In the genomic region with DNA sequence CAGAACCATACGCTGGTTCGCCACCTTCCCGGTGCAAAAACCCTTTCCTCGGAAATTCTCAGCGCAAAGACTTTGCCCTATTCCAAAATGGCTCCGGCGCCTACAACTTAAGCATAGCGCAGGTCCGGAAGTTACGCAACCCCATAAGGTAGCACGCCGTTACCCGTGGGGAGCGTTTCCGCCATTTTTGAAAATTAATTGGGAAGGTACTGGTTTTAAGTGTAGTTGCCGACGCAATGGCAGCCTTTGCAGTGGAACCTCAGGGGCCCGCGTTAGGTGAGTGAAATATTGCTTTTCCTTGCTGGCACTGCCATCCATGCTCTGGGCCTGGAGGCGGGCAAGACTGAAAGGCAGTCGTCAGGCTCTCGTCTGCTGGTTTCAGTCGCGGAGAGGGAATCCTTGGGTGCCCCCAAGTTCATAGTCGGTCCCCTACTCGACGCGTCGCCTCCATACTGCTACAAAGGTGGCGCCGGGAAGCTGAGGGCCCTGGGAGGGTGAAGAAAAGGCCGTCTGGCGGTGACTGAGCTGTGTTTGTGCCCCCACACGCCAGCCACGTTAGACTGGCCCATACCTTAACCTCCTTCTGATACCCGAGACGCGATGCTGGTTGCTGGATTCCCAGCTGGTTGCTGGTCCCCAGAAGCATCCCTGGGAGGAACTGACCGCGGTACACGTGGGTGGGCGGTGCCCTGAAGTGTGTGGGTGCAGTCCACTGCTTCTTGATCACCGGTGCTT, we compare ENCODE assay signal across 8 cellular contexts. TPM values are rescaled to one million over a fixed set of nuclear protein-coding genes. Genes with fewer than 3 reads are reported as not detected.
DNase-seq lines count a peak whose midpoint lies in the region; ATAC-seq and FAIRE-seq lines count a peak whose summit lies in the region.

NUP35 (plus strand) TSS at position 222 of the 735 bp plus-strand sequence; CDS start at position 237, 15 bp downstream.

- peak within 1 kb of the TSS; percentile 89 to 90 for H3K18ac ChIP-seq in mesenchymal stem cell (ENCODE audit: low read depth in 1 of 2, low read length in 2 of 2)

- H2BK15ac ChIP-seq in mesenchymal stem cell (ENCODE audit: low read depth, poor library complexity, severe bottlenecking) = peak within 1 kb of the TSS; percentile 77

- H3K14ac ChIP-seq in mesenchymal stem cell (ENCODE audit: low read length in 2 of 2) = peak within 1 kb of the TSS in 1 of 2 experiments; percentile 87

- H3K4me1 ChIP-seq in endocrine pancreas (ENCODE audit: control insufficient read depth, insufficient read depth, low read length) (peaks cover 6% of the 10 kb centered on the region), mesenchymal stem cell (ENCODE audit: control insufficient read depth, insufficient read depth, low read depth, low read length) (peaks cover 6% of the 10 kb centered on the region)

- H3K9ac ChIP-seq in endocrine pancreas (ENCODE audit: control insufficient read depth, insufficient read depth, low read length) (peak within 1 kb of the TSS; percentile 92), mesenchymal stem cell (ENCODE audit: low read length) (peak within 1 kb of the TSS; percentile 92)

- no peak within 1 kb of the TSS for H2AK5ac ChIP-seq in mesenchymal stem cell (ENCODE audit: low read length, severe bottlenecking)

- peak; percentile 93 for FAIRE-seq in HTR-8/SVneo (lab: Jason Lieb, UNC)

- H2BK120ac ChIP-seq in mesenchymal stem cell (ENCODE audit: low read depth, low read length) = no peak within 1 kb of the TSS

- peak within 1 kb of the TSS; percentile 2 to 60 for H2BK12ac ChIP-seq in mesenchymal stem cell (ENCODE audit: low read length in 2 of 2)

- H3K4me2 ChIP-seq in mesenchymal stem cell (ENCODE audit: low read length, poor library complexity, severe bottlenecking) = peak within 1 kb of the TSS; percentile 80

- H2AFZ ChIP-seq in mesenchymal stem cell (ENCODE audit: low read depth, low read length) = peak within 1 kb of the TSS; percentile 99

- H3K79me1 ChIP-seq in mesenchymal stem cell (replicated peaks; ENCODE audit: low read length, poor library complexity, severe bottlenecking) = peaks cover 1% of the 10 kb centered on the region

- H3K36me3 ChIP-seq in endocrine pancreas (ENCODE audit: control insufficient read depth, insufficient read depth, low read length) (no peaks in the 10 kb centered on the region), mesenchymal stem cell (ENCODE audit: control insufficient read depth in 1 of 2, insufficient read depth in 2 of 2, low read depth in 1 of 2, low read length in 2 of 2) (peaks cover 0 to 5% of the 10 kb centered on the region in 2 experiments)

- no peaks in the 10 kb centered on the region for H3K9me3 ChIP-seq in endocrine pancreas (ENCODE audit: control insufficient read depth, low read length)
- H3K9me3 ChIP-seq in mesenchymal stem cell (ENCODE audit: control insufficient read depth, low read length) = no peaks in the 10 kb centered on the region

- WGBS in mesenchymal stem cell = 0% methylated on average over 40 of the region's 43 CpGs

- no peak within 1 kb of the TSS for H2BK5ac ChIP-seq in mesenchymal stem cell (ENCODE audit: low read depth, low read length, poor library complexity, severe bottlenecking)

- H3K23ac ChIP-seq in mesenchymal stem cell (ENCODE audit: low read length in 2 of 2) = peak within 1 kb of the TSS in 1 of 2 experiments; percentile 92

- DNase-seq in COLO668 (lab: John Stamatoyannopoulos, UW; ENCODE audit: unreplicated experiment) (peak; percentile 89), HTR-8/SVneo (ENCODE audit: insufficient read length, low spot score) (peak; percentile 71), NOMO-1 treated with dmso at 0.1 percent for 144 hours (lab: John Stamatoyannopoulos, UW; ENCODE audit: unreplicated experiment) (peak; percentile 60), mesenchymal stem cell (peak; percentile 93)
- peak; percentile 45 to 74 (median 60) for DNase-seq in activated CD8-positive, alpha-beta memory T cell treated with anti-CD3 and anti-CD28 coated beads for 48 hours (ENCODE audit: low read depth in 2 of 3, low spot score in 2 of 3)
- peak; percentile 70 for DNase-seq in stimulated activated CD8-positive, alpha-beta memory T cell treated with anti-CD3 and anti-CD28 coated beads, Interleukin-12 subunit alpha, Interleukin-12 subunit beta, amount 100 ng/mL, for 4 hours (ENCODE audit: low read depth)

- H4K8ac ChIP-seq in mesenchymal stem cell (ENCODE audit: low read length) = peak within 1 kb of the TSS; percentile 89

- H3K27me3 ChIP-seq in endocrine pancreas (ENCODE audit: control insufficient read depth, insufficient read depth, low read length) (no peaks in the 10 kb centered on the region), mesenchymal stem cell (ENCODE audit: control insufficient read depth in 1 of 2, insufficient read depth in 1 of 2, low read length in 2 of 2) (no peaks in the 10 kb centered on the region)

- H3K27ac ChIP-seq in mesenchymal stem cell (ENCODE audit: low read length, poor library complexity, severe bottlenecking) = peak within 1 kb of the TSS; percentile 95

- peak within 1 kb of the TSS; percentile 75 to 86 for H3K4ac ChIP-seq in mesenchymal stem cell (ENCODE audit: low read depth in 1 of 2, low read length in 2 of 2)

- H3K4me3 ChIP-seq in endocrine pancreas (ENCODE audit: control insufficient read depth, insufficient read depth, low read length) (peak within 1 kb of the TSS; percentile 99), mesenchymal stem cell (ENCODE audit: insufficient read depth in 1 of 2, low read depth in 1 of 2, low read length in 2 of 2) (peak within 1 kb of the TSS; percentile 95 to 98)

- peak; percentile 87 for ATAC-seq in GM21367 (IDR thresholded peaks at IDR 0.05; ENCODE audit: unreplicated experiment)

- peak within 1 kb of the TSS; percentile 9 for H4K91ac ChIP-seq in mesenchymal stem cell (ENCODE audit: low read length)

RNA-seq across cellular contexts. Expression of gene NUP35, which starts in this region (rescaled TPM):
- 6.0 TPM for polyA plus RNA-seq in mesenchymal stem cell (2013, experiment 1 of 2)
- 5.6 TPM for polyA plus RNA-seq in mesenchymal stem cell (2013, experiment 2 of 2)

Comparison
In these comparisons a context has a peak if more than half of its experiments do, and no peak if none do; other contexts are left out.
1. Peak in every context shown above with its lines: DNase-seq, ATAC-seq, H3K4me3 ChIP-seq and H3K27ac ChIP-seq.